Comparison of ENCODE assay signal across 33 cellular contexts in the genomic region with DNA sequence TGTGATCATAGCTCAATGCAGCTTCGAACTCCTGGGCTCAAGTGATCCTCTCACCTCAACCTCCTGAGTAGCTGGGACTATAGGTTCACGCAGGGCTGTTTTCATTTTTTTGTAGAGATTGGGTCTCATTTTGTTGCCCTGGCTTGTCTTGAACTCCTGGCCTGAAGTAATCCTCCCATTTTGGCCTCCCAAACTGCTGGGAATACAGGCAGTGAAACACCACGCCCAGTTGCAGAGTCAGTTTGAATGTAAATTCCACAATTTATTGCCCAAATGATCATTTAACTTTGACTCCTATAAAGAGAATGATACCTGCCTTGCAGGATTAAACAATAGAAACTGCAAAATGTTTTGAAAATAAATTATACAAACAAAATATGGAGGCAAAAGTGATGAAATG. TPM values are rescaled to one million over a fixed set of nuclear protein-coding genes. Genes with fewer than 3 reads are reported as not detected.
"Had no signal": no experiment of that assay in that cellular context is flagged by ENCODE, and none has a peak within 500 bp of the region (broad histone marks: within the 10 kb centered on the region; RNA-seq: fewer than 3 reads in every experiment).

No MANE protein-coding gene starts in this region.

- H3K4me1 ChIP-seq: heart right ventricle, prostate gland, right atrium auricular region, testis, uterus had no signal

- H3K27me3 Mint-ChIP-seq: effector memory CD8-positive, alpha-beta T cell; naive thymus-derived CD8-positive, alpha-beta T cell had no signal

- H3K27me3 ChIP-seq: esophagus squamous epithelium, heart right ventricle, right atrium auricular region, testis, tibial artery, upper lobe of right lung, uterus had no signal

- DNase-seq: cortex of kidney; effector memory CD8-positive, alpha-beta T cell; erythroblast; esophagus squamous epithelium; foreskin melanocyte; glutamatergic neuron; heart right ventricle; hippocampal formation; immature natural killer cell; islet precursor cell; mesendoderm; midbrain; naive thymus-derived CD8-positive, alpha-beta T cell; nephron progenitor cell; nucleus accumbens; stimulated activated CD4-positive, alpha-beta T cell treated with anti-CD3 and anti-CD28 coated beads, Interleukin-12 subunit alpha, Interleukin-12 subunit beta, amount 100 ng/mL, for 4 hours; stimulated activated CD4-positive, alpha-beta T cell treated with anti-CD3 and anti-CD28 coated beads, Interleukin-1b, Interleukin-23, amount 100 ng/mL, for 48 hours; stimulated activated CD4-positive, alpha-beta T cell treated with anti-CD3 and anti-CD28 coated beads, Interleukin-4, amount 100 ng/mL, for 1 hour; stimulated activated CD8-positive, alpha-beta memory T cell treated with anti-CD3 and anti-CD28 coated beads, Interleukin-4, amount 100 ng/mL, for 48 hours; stimulated activated naive CD8-positive, alpha-beta T cell treated with anti-CD3 and anti-CD28 coated beads, Interleukin-15, Interleukin-2, amounts not matched to agents 100 U/mL and 50 U/mL, for 24 hours; substantia nigra; testis; tibial artery; upper lobe of right lung; uterus had no signal

- H3K4me3 Mint-ChIP-seq: effector memory CD8-positive, alpha-beta T cell; immature natural killer cell; naive thymus-derived CD8-positive, alpha-beta T cell; nephron progenitor cell had no signal

- H3K36me3 ChIP-seq: prostate gland, uterus had no signal

- H3K4me3 ChIP-seq: esophagus squamous epithelium, heart right ventricle, prostate gland, right atrium auricular region, smooth muscle cell, testis, tibial artery, upper lobe of right lung, uterus had no signal

- ATAC-seq: effector memory CD8-positive, alpha-beta T cell; heart right ventricle; left lobe of liver; naive thymus-derived CD8-positive, alpha-beta T cell; sciatic nerve; stimulated activated naive CD8-positive, alpha-beta T cell treated with anti-CD3 and anti-CD28 coated beads, Interleukin-15, Interleukin-2, amounts not matched to agents 100 U/mL and 50 U/mL, for 24 hours; upper lobe of right lung had no signal

- H3K27ac ChIP-seq: esophagus squamous epithelium, heart right ventricle, prostate gland, right atrium auricular region, testis, tibial artery, upper lobe of right lung, uterus had no signal

- H3K4me2 ChIP-seq: smooth muscle cell had no signal

- H3K27ac Mint-ChIP-seq: effector memory CD8-positive, alpha-beta T cell; immature natural killer cell; nephron progenitor cell had no signal

- H3K9me3 Mint-ChIP-seq: effector memory CD8-positive, alpha-beta T cell; immature natural killer cell; naive thymus-derived CD8-positive, alpha-beta T cell; nephron progenitor cell had no signal

RNA-seq across cellular contexts. Expression of a gene that starts 34.4 kb away (rescaled TPM):
- total RNA-seq: dermis microvascular lymphatic vessel endothelial cell, myocyte, osteocyte, smooth muscle cell had no signal
- polyA plus RNA-seq: heart right ventricle, immature natural killer cell, smooth muscle cell had no signal
